Comparison of ENCODE assay signal across 9 cellular contexts in genomic region chr2:28610583-28611201, GRCh38.
DNase-seq lines count a peak whose midpoint lies in the region; ATAC-seq and TF ChIP-seq lines count a peak whose summit lies in the region.
"Had no signal": no experiment of that assay in that cellular context is flagged by ENCODE, and none has a peak within 500 bp of the region (broad histone marks: within the 10 kb centered on the region; RNA-seq: fewer than 3 reads in every experiment).

No MANE protein-coding gene starts in this region.

- peak overlapping the region; percentile 58 for H3K4ac ChIP-seq in IMR-90 (ENCODE audit: low read depth, low read length)

- POLR2A ChIA-PET in IMR-90 (lab: Charles Lee; ENCODE audit: unreplicated experiment), result no interaction called here

- peak overlapping the region; percentile 77 for H2BK120ac ChIP-seq in IMR-90 (ENCODE audit: low read depth, low read length)

- peak overlapping the region; percentile 58 for H2BK5ac ChIP-seq in IMR-90 (ENCODE audit: low read depth, low read length, poor library complexity, severe bottlenecking)

- no peaks in the 10 kb centered on the region for H3K27me3 ChIP-seq in CD4-positive, CD25-positive, alpha-beta regulatory T cell (ENCODE audit: control insufficient read depth, insufficient read depth, low read length)
- no peaks in the 10 kb centered on the region for H3K27me3 ChIP-seq in IMR-90 (ENCODE audit: control insufficient read depth, insufficient read depth, low read length)
- H3K27me3 ChIP-seq: right lobe of liver had no signal

- H3K27ac ChIP-seq in CD4-positive, CD25-positive, alpha-beta regulatory T cell (ENCODE audit: insufficient read depth, low read length, poor library complexity, severe bottlenecking), result no peak overlapping the region
- no peak overlapping the region for H3K27ac ChIP-seq in IMR-90 (ENCODE audit: insufficient read depth, low read length)
- H3K27ac ChIP-seq: right lobe of liver had no signal

- H4K5ac ChIP-seq in IMR-90 (ENCODE audit: low read depth, low read length), result no peak overlapping the region

- H2AK5ac ChIP-seq in IMR-90 (ENCODE audit: low read depth, low read length), result peak overlapping the region; percentile 74

- H3K4me3 Mint-ChIP-seq in CD4-positive, CD25-positive, alpha-beta regulatory T cell, result no peak overlapping the region

- in situ Hi-C loops in IMR-90 (cut with MboI; ENCODE audit: low sequenced_read_pairs), result no loop called here
- in situ Hi-C loops in astrocyte of the spinal cord (cut with HindIII; ENCODE audit: low sequenced_read_pairs), result no loop called here

- H3K4me1 ChIP-seq in CD4-positive, CD25-positive, alpha-beta regulatory T cell (ENCODE audit: control insufficient read depth, insufficient read depth, low read length, poor library complexity, severe bottlenecking), result peaks cover 34% of the 10 kb centered on the region
- peaks cover 13% of the 10 kb centered on the region for H3K4me1 ChIP-seq in IMR-90 (ENCODE audit: control insufficient read depth, insufficient read depth, low read length)
- H3K4me1 ChIP-seq: right lobe of liver had no signal

- peak overlapping the region; percentile 85 for H2BK20ac ChIP-seq in IMR-90 (ENCODE audit: low read depth, low read length)

- no peaks in the 10 kb centered on the region for H3K9me3 Mint-ChIP-seq in CD4-positive, CD25-positive, alpha-beta regulatory T cell

- TF ChIP-seq RAD21 in IMR-90 (IDR thresholded peaks at IDR 0.05; ENCODE audit: low read length), result peak; percentile 38

- no peak overlapping the region for H3K56ac ChIP-seq in IMR-90 (ENCODE audit: extremely low read depth, insufficient read depth, low read length)

- TF ChIP-seq CTCF in IMR-90 (conservative IDR thresholded peaks at IDR 0.05; ENCODE audit: low read depth, low read length) (no peak), astrocyte of the spinal cord (IDR thresholded peaks at IDR 0.05; ENCODE audit: low read depth, low read length) (no peak)

- dilution Hi-C loops in IMR-90 (cut with HindIII; ENCODE audit: low sequenced_read_pairs, unreplicated experiment), result no loop called here

- H3K4me1 Mint-ChIP-seq in CD4-positive, CD25-positive, alpha-beta regulatory T cell, result peaks cover 6 to 21% (median 12%) of the 10 kb centered on the region in 4 donors

- H3K36me3 ChIP-seq in CD4-positive, CD25-positive, alpha-beta regulatory T cell (ENCODE audit: control insufficient read depth, insufficient read depth, low read length), result no peaks in the 10 kb centered on the region
- H3K36me3 ChIP-seq in IMR-90 (ENCODE audit: control insufficient read depth, insufficient read depth, low read length), result no peaks in the 10 kb centered on the region
- H3K36me3 ChIP-seq: right lobe of liver had no signal

- no TSS peak for BruUV-seq in IMR-90 (replicated peaks; lab: Mats Ljungman, UMichigan)

- peak overlapping the region; percentile 41; the same call in 1 of the 2 replicates for H3K23ac ChIP-seq in IMR-90 (ENCODE audit: low read depth, low read length)

- H3K9me1 ChIP-seq in IMR-90 (ENCODE audit: insufficient read depth, low read length), result peaks cover 19% of the 10 kb centered on the region

- peaks cover 0 to 5% of the 10 kb centered on the region in 2 experiments; a peak in 1 of 4 replicates for H3K79me1 ChIP-seq in IMR-90 (ENCODE audit: low read depth in 1 of 2, low read length in 2 of 2)

- H3K9ac ChIP-seq in IMR-90 (ENCODE audit: low read depth, low read length), result no peak overlapping the region

- peak; percentile 72 to 74 for ATAC-seq in CD4-positive, CD25-positive, alpha-beta regulatory T cell (ENCODE audit: low read depth in 2 of 2)
- peak; percentile 93 for ATAC-seq in IMR-90 (ENCODE audit: low read depth)

- TF ChIP-seq POLR2A in IMR-90 (IDR thresholded peaks at IDR 0.05; ENCODE audit: low read depth, low read length), result no peak

- peak overlapping the region; percentile 19 for H3K14ac ChIP-seq in IMR-90 (replicated peaks; ENCODE audit: low read depth, low read length)

- H4K91ac ChIP-seq in IMR-90 (ENCODE audit: insufficient read depth, low read depth, low read length), result peak overlapping the region; percentile 14

- H3K9me3 ChIP-seq in CD4-positive, CD25-positive, alpha-beta regulatory T cell (ENCODE audit: control insufficient read depth in 2 of 2, low read length in 2 of 2), result no peaks in the 10 kb centered on the region
- H3K9me3 ChIP-seq in IMR-90 (ENCODE audit: control insufficient read depth, insufficient read depth, low read length), result no peaks in the 10 kb centered on the region
- H3K9me3 ChIP-seq: right lobe of liver had no signal

- CTCF ChIA-PET in IMR-90 (lab: Yijun Ruan, JAX), result interaction anchor here (0.7 to 1.1 kb wide), 2 partner anchors 11 to 17 kb away, joined by 3 read pairs; no protein-coding TSS in a partner anchor

- H2AK9ac ChIP-seq in IMR-90 (replicated peaks; ENCODE audit: low read depth, low read length, poor library complexity), result peak overlapping the region; percentile 57

- peak overlapping the region in 1 of 2 experiments; percentile 32; a peak in 1 of 4 replicates for H4K8ac ChIP-seq in IMR-90 (ENCODE audit: low read depth in 2 of 2, low read length in 2 of 2)

- intact Hi-C loops in IMR-90 (cut with micrococcal nuclease), result no loop called here

- H3K18ac ChIP-seq in IMR-90 (ENCODE audit: low read depth, low read length), result peak overlapping the region; percentile 23; the same call in 1 of the 2 replicates

- peak in 1 of 3 donors; percentile 66 for DNase-seq in CD4-positive, CD25-positive, alpha-beta regulatory T cell
- DNase-seq in IMR-90 (peak; percentile 96), astrocyte of the spinal cord (ENCODE audit: low read depth, low spot score) (peak; percentile 98), occipital lobe (lab: John Stamatoyannopoulos, UW) (peak; percentile 43), NCI-H1417 (lab: John Stamatoyannopoulos, UW) (no peak), cerebellar cortex (ENCODE audit: low spot score) (no peak), NCI-H510A treated with DMSO at 0.1 percent for 48 hours (lab: John Stamatoyannopoulos, UW) (no peak), RPMI8226 (no peak)
- DNase-seq: right lobe of liver had no signal

- no peak overlapping the region; the same call in 1 of the 2 replicates for H3K4me2 ChIP-seq in IMR-90 (ENCODE audit: low read depth, low read length)

- peak overlapping the region; percentile 87; the same call in 1 of the 3 replicates for H2BK15ac ChIP-seq in IMR-90 (ENCODE audit: low read depth, low read length)

- no peaks in the 10 kb centered on the region for H3K27me3 Mint-ChIP-seq in CD4-positive, CD25-positive, alpha-beta regulatory T cell

- no peaks in the 10 kb centered on the region for H3K36me3 Mint-ChIP-seq in CD4-positive, CD25-positive, alpha-beta regulatory T cell

- no peaks in the 10 kb centered on the region; the same call in 1 of the 2 replicates for H4K20me1 ChIP-seq in IMR-90 (ENCODE audit: insufficient read depth, low read length)

- H3K4me3 ChIP-seq in CD4-positive, CD25-positive, alpha-beta regulatory T cell (ENCODE audit: low read depth, low read length), result no peak overlapping the region
- H3K4me3 ChIP-seq in IMR-90 (ENCODE audit: insufficient read depth, low read depth, low read length), result no peak overlapping the region
- H3K4me3 ChIP-seq in astrocyte of the spinal cord (ENCODE audit: low read depth, low read length), result no peak overlapping the region
- H3K4me3 ChIP-seq: right lobe of liver had no signal

- WGBS in IMR-90 (ENCODE audit: extremely low coverage in 2 of 2, insufficient read length in 1 of 2), 2 experiments, result 11% methylated on average over 6 of the region's 8 CpGs; no CpG with 5 or more reads in 1 of the 2 experiments

- H2AFZ ChIP-seq in IMR-90 (replicated peaks; ENCODE audit: low read length, poor library complexity), result peak overlapping the region; percentile 79

- H3K27ac Mint-ChIP-seq in CD4-positive, CD25-positive, alpha-beta regulatory T cell, result peak overlapping the region in 2 of 3 donors; percentile 79 to 83

TF ChIP-seq in IMR-90, 13 proteins besides CTCF, POLR2A, EP300 and RAD21:
- TF ChIP-seq RCOR1 (IDR thresholded peaks at IDR 0.05; ENCODE audit: insufficient replicate concordance, low read length), result peak; percentile 59
- no peak for TF ChIP-seq MXI1 (IDR thresholded peaks at IDR 0.05; ENCODE audit: borderline replicate concordance, low read depth, low read length)
- TF ChIP-seq NFE2L2 (IDR thresholded peaks at IDR 0.05; ENCODE audit: low read depth, low read length), result 0 out of 2 replicates have a peak, but pooled peaks have one; percentile 40
- no peak; the same call in 1 of the 2 replicates for TF ChIP-seq BHLHE40 (IDR thresholded peaks at IDR 0.05; ENCODE audit: low read depth, low read length)
- no peak for TF ChIP-seq ELK1 (IDR thresholded peaks at IDR 0.05; ENCODE audit: borderline replicate concordance, low read depth, low read length)
- no peak for TF ChIP-seq RFX5 (IDR thresholded peaks at IDR 0.05; ENCODE audit: low read depth, low read length)
- no peak for TF ChIP-seq USF2 (IDR thresholded peaks at IDR 0.05; ENCODE audit: low read depth, low read length)
- TF ChIP-seq SMC3 (IDR thresholded peaks at IDR 0.05; ENCODE audit: low read depth, low read length), result peak; percentile 28; the same call in 1 of the 2 replicates
- TF ChIP-seq MAZ (IDR thresholded peaks at IDR 0.05; ENCODE audit: borderline replicate concordance, low read depth, low read length), result peak; percentile 74; the same call in 1 of the 2 replicates
- peak; percentile 93 for TF ChIP-seq FOS (IDR thresholded peaks at IDR 0.05; ENCODE audit: low read depth, low read length)
- 0 out of 2 replicates have a peak, but pooled peaks have one; percentile 0 for TF ChIP-seq CEBPB (IDR thresholded peaks at IDR 0.05; ENCODE audit: low read depth, low read length)
- TF ChIP-seq MAFK (IDR thresholded peaks at IDR 0.05; ENCODE audit: low read depth, low read length), result no peak
- no peak for TF ChIP-seq CHD1 (IDR thresholded peaks at IDR 0.05; ENCODE audit: low read depth, low read length)

Comparison
In these comparisons a context has a peak if more than half of its experiments do, and no peak if none do; other contexts are left out.
1. DNase-seq: peak in IMR-90 (single experiment), astrocyte of the spinal cord (single experiment) and occipital lobe (single experiment); none in NCI-H1417 (0 of 3), cerebellar cortex (single experiment), NCI-H510A treated with DMSO at 0.1 percent for 48 hours (single experiment) and RPMI8226 (single experiment).